1 cellular context compared by ENCODE assay signal in genomic region chr12:62840311-62840710, GRCh38.
TF ChIP-seq lines count a peak whose summit lies in the region.

No MANE protein-coding gene starts in this region.

TF ChIP-seq in SK-N-SH, 30 proteins besides CTCF, POLR2A, EP300 and RAD21 (continued from another document):
- TF ChIP-seq RCOR1 (IDR thresholded peaks at IDR 0.05; ENCODE audit: low read length) (no peak), USF2 (IDR thresholded peaks at IDR 0.05; ENCODE audit: borderline replicate concordance, low read depth, low read length) (no peak), FOXM1 (IDR thresholded peaks at IDR 0.05; ENCODE audit: low read depth) (no peak), CHD2 (IDR thresholded peaks at IDR 0.05; ENCODE audit: low read length, partially characterized antibody) (no peak), GABPA (IDR thresholded peaks at IDR 0.05; ENCODE audit: low read depth) (no peak), MAX (IDR thresholded peaks at IDR 0.05; ENCODE audit: low read depth) (no peak), GATA2 (CRISPR knock-in tag; IDR thresholded peaks at IDR 0.05) (no peak), JUND (IDR thresholded peaks at IDR 0.05) (no peak), FOXJ3 (CRISPR knock-in tag; IDR thresholded peaks at IDR 0.05) (no peak)
